ENCODE assay signal across 30 cellular contexts in genomic region chr18:35253655-35254287, GRCh38.
"Had no signal": no experiment of that assay in that cellular context is flagged by ENCODE, and none has a peak within 500 bp of the region (broad histone marks: within the 10 kb centered on the region; RNA-seq: fewer than 3 reads in every experiment).

No MANE protein-coding gene starts in this region.

- H3K27ac ChIP-seq: VCaP had no signal

- ATAC-seq: activated naive CD4-positive, alpha-beta T cell treated with anti-CD3 and anti-CD28 coated beads, Interleukin-2, amount 50 U/mL, for 72 hours; activated T-cell treated with anti-CD3 and anti-CD28 coated beads, Interleukin-2, amount 50 U/mL, for 4 hours had no signal

- FAIRE-seq: colon had no signal

- DNase-seq: activated B cell treated with CpG ODN at 0.5 μM for 24 hours; activated CD4-positive, alpha-beta memory T cell treated with anti-CD3 and anti-CD28 coated beads for 36 hours; activated CD4-positive, alpha-beta T cell treated with anti-CD3 and anti-CD28 coated beads for 4 hours; activated CD4-positive, alpha-beta T cell treated with anti-CD3 and anti-CD28 coated beads, Interleukin-2, amount 50 U/mL, for 1 hour; activated CD4-positive, CD25-positive, alpha-beta regulatory T cell treated with anti-CD3 and anti-CD28 coated beads, Interleukin-2, amount 50 U/mL, for 72 hours; activated CD8-positive, alpha-beta memory T cell treated with anti-CD3 and anti-CD28 coated beads, Interleukin-2, amount 50 U/mL, for 4 hours; activated gamma-delta T cell treated with Interleukin-2 at 50 U/mL for 16 hours; activated naive CD4-positive, alpha-beta T cell treated with anti-CD3 and anti-CD28 coated beads for 36 hours; activated T-cell treated with anti-CD3 and anti-CD28 coated beads for 4 hours; activated T-cell treated with anti-CD3 and anti-CD28 coated beads, Interleukin-2, amount 50 U/mL, for 4 hours; anterior cingulate cortex; central memory CD4-positive, alpha-beta T cell; NCI-H1048; NCI-H1105 treated with DMSO at 0.1 percent for 48 hours; NCI-H1436; NCI-H1694; NCI-H1930; NCI-H2081 treated with DMSO at 0.1 percent for 48 hours; NCI-H345; NCI-H524 treated with DMSO at 0.1 percent for 48 hours; NCI-H748 treated with DMSO at 0.1 percent for 48 hours; OCI-M1; Right ventricle myocardium superior; SW 1271; T-helper 1 cell; T-helper 2 cell; T-helper 9 cell had no signal
